23 cellular contexts compared by ENCODE assay signal in genomic region chr7:158724658-158725505, GRCh38.
"Had no signal": no experiment of that assay in that cellular context is flagged by ENCODE, and none has a peak within 500 bp of the region (broad histone marks: within the 10 kb centered on the region; RNA-seq: fewer than 3 reads in every experiment).

No MANE protein-coding gene starts in this region.

- DNase-seq: dermis blood vessel endothelial cell; foreskin keratinocyte; kidney; left cardiac atrium; left ventricle myocardium inferior; lower lobe of right lung; mesendoderm; naive B cell; psoas muscle; retina; spleen; stimulated activated CD4-positive, alpha-beta T cell treated with anti-CD3 and anti-CD28 coated beads, Interleukin-15, amount 100 ng/mL, for 24 hours; stimulated activated CD4-positive, alpha-beta T cell treated with anti-CD3 and anti-CD28 coated beads, Interleukin-1b, Interleukin-23, amount 100 ng/mL, for 48 hours; stimulated activated CD4-positive, alpha-beta T cell treated with anti-CD3 and anti-CD28 coated beads, Interleukin-4, amount 100 ng/mL, for 24 hours; thyroid gland; upper lobe of left lung; uterus had no signal

- H3K9me3 Mint-ChIP-seq: naive B cell; nephron; stimulated activated memory B cell treated with anti-CD40 and anti-IgM and Interleukin-4, amounts not matched to agents 10 μg/mL and 1 μg/mL and 100 μg/mL, for 72 hours had no signal

- ATAC-seq: left cardiac atrium; sciatic nerve; stimulated activated memory B cell treated with anti-CD40 and anti-IgM and Interleukin-4, amounts not matched to agents 10 μg/mL and 1 μg/mL and 100 μg/mL, for 72 hours had no signal

- FAIRE-seq: colon, kidney had no signal

- H3K4me1 Mint-ChIP-seq: nephron; stimulated activated memory B cell treated with anti-CD40 and anti-IgM and Interleukin-4, amounts not matched to agents 10 μg/mL and 1 μg/mL and 100 μg/mL, for 72 hours had no signal

- H2AFZ ChIP-seq: hepatocyte had no signal

- H3K27ac ChIP-seq: foreskin keratinocyte, hepatocyte, left ventricle myocardium inferior, lower lobe of right lung, psoas muscle, spleen, suprapubic skin, thyroid gland, upper lobe of left lung, uterus had no signal

- H3K4me2 ChIP-seq: hepatocyte had no signal

- H3K4me3 ChIP-seq: hepatocyte, left ventricle myocardium inferior, lower lobe of right lung, psoas muscle, spleen, suprapubic skin, thyroid gland, upper lobe of left lung, uterus had no signal

- H3K27me3 ChIP-seq: foreskin keratinocyte, hepatocyte, spleen, suprapubic skin, thyroid gland, upper lobe of left lung, uterus had no signal

- H3K9me3 ChIP-seq: left ventricle myocardium inferior, lower lobe of right lung, psoas muscle, spleen, suprapubic skin, thyroid gland, upper lobe of left lung, uterus had no signal

- H3K36me3 ChIP-seq: left ventricle myocardium inferior, lower lobe of right lung, thyroid gland, upper lobe of left lung, uterus had no signal

- H3K27me3 Mint-ChIP-seq: stimulated activated memory B cell treated with anti-CD40 and anti-IgM and Interleukin-4, amounts not matched to agents 10 μg/mL and 1 μg/mL and 100 μg/mL, for 72 hours had no signal

- H3K4me3 Mint-ChIP-seq: nephron; stimulated activated memory B cell treated with anti-CD40 and anti-IgM and Interleukin-4, amounts not matched to agents 10 μg/mL and 1 μg/mL and 100 μg/mL, for 72 hours had no signal

- H3K27ac Mint-ChIP-seq: nephron; stimulated activated memory B cell treated with anti-CD40 and anti-IgM and Interleukin-4, amounts not matched to agents 10 μg/mL and 1 μg/mL and 100 μg/mL, for 72 hours had no signal

- H3K4me1 ChIP-seq: foreskin keratinocyte, left ventricle myocardium inferior, lower lobe of right lung, psoas muscle, spleen, suprapubic skin, thyroid gland, upper lobe of left lung, uterus had no signal
